ENCODE assay signal across 1 cellular context in the genomic region with DNA sequence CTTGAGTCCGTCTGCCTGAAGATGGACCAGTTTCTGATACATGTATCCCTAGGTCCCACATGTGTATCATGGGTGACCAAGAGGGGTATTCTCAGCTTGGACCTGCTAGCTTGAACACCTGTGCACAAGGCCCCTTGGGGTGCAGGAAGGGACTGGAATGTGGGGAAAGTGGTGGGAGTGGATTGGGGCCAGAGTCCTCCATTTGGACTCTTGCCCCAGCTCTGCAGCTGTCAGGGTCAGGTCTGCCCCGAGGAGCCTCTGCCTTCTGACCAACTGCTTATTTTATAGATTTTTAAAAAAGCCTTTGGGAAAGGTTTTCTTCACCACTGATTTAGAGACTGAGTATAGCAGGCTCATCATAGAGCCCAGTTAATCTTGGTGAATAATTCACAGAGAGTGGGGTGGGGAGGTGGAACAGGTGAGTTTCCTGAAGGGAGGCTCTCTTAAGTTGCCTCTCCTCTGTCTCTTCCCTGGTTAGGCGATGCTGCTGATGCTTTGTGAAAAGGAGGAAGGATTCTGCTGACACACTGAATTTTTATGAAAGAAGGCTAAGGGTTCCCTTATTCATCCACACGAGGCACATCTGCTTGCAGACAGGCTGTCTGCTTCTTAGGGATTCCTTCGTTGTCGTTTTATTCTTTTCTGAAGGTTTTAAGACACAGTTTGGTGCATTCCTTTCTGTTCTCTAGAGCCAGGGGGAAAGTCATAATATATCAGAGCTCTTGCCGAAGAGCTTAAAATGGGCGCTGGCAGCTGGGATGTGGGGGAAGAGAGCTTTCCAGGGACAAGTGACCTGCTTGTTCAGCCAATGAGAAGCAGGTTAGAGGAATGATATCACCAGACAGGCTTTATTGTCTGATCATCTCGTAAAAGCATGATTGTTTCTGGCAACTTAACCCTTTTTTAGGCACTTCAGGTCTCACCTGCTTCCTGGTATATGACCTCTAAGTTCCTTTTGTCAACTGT.
TF ChIP-seq lines count a peak whose summit lies in the region.

No MANE protein-coding gene starts in this region.

TF ChIP-seq in GM23338, 12 proteins besides CTCF, POLR2A, EP300 and RAD21:
- TF ChIP-seq, protein P1, sequence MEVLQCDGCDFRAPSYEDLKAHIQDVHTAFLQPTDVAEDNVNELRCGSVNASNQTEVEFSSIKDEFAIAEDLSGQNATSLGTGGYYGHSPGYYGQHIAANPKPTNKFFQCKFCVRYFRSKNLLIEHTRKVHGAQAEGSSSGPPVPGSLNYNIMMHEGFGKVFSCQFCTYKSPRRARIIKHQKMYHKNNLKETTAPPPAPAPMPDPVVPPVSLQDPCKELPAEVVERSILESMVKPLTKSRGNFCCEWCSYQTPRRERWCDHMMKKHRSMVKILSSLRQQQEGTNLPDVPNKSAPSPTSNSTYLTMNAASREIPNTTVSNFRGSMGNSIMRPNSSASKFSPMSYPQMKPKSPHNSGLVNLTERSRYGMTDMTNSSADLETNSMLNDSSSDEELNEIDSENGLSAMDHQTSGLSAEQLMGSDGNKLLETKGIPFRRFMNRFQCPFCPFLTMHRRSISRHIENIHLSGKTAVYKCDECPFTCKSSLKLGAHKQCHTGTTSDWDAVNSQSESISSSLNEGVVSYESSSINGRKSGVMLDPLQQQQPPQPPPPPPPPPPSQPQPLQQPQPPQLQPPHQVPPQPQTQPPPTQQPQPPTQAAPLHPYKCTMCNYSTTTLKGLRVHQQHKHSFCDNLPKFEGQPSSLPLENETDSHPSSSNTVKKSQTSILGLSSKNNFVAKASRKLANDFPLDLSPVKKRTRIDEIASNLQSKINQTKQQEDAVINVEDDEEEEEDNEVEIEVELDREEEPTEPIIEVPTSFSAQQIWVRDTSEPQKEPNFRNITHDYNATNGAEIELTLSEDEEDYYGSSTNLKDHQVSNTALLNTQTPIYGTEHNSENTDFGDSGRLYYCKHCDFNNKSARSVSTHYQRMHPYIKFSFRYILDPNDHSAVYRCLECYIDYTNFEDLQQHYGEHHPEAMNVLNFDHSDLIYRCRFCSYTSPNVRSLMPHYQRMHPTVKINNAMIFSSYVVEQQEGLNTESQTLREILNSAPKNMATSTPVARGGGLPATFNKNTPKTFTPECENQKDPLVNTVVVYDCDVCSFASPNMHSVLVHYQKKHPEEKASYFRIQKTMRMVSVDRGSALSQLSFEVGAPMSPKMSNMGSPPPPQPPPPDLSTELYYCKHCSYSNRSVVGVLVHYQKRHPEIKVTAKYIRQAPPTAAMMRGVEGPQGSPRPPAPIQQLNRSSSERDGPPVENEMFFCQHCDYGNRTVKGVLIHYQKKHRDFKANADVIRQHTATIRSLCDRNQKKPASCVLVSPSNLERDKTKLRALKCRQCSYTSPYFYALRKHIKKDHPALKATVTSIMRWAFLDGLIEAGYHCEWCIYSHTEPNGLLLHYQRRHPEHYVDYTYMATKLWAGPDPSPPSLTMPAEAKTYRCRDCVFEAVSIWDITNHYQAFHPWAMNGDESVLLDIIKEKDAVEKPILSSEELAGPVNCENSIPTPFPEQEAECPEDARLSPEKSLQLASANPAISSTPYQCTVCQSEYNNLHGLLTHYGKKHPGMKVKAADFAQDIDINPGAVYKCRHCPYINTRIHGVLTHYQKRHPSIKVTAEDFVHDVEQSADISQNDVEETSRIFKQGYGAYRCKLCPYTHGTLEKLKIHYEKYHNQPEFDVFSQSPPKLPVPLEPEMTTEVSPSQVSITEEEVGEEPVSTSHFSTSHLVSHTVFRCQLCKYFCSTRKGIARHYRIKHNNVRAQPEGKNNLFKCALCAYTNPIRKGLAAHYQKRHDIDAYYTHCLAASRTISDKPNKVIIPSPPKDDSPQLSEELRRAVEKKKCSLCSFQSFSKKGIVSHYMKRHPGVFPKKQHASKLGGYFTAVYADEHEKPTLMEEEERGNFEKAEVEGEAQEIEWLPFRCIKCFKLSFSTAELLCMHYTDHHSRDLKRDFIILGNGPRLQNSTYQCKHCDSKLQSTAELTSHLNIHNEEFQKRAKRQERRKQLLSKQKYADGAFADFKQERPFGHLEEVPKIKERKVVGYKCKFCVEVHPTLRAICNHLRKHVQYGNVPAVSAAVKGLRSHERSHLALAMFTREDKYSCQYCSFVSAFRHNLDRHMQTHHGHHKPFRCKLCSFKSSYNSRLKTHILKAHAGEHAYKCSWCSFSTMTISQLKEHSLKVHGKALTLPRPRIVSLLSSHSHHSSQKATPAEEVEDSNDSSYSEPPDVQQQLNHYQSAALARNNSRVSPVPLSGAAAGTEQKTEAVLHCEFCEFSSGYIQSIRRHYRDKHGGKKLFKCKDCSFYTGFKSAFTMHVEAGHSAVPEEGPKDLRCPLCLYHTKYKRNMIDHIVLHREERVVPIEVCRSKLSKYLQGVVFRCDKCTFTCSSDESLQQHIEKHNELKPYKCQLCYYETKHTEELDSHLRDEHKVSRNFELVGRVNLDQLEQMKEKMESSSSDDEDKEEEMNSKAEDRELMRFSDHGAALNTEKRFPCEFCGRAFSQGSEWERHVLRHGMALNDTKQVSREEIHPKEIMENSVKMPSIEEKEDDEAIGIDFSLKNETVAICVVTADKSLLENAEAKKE (CRISPR knock-in tag; IDR thresholded peaks at IDR 0.05): no peak
- TF ChIP-seq ZNF331 (CRISPR knock-in tag; IDR thresholded peaks at IDR 0.05; ENCODE audit: low read depth) (no peak), CREB1 (CRISPR knock-in tag; IDR thresholded peaks at IDR 0.05; ENCODE audit: low read depth) (no peak)
